ENCODE assay signal across 25 cellular contexts in the genomic region with DNA sequence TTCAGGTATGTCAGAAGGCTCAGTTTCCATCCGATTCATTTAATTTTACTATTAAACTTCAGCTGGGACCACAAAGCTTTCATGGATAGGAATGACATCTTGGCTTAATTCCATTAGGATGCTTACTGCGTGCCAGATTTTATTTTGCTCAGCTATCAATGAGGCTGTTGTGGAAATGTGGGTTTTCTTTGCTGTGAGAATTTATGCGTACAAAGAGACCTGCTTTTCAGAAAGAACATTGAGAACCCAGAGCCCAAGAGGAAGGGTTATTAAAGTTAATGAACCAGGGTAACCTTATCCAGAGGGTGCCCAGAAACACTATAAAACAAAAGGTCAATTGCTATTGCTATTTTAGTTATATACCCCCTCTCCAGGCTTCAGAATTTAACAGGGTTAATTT.
A peak's percentile ranks its signal among the peaks of the same experiment; 100 is the strongest.
DNase-seq lines count a peak whose midpoint lies in the region; ATAC-seq, FAIRE-seq and TF ChIP-seq lines count a peak whose summit lies in the region.
"Had no signal": no experiment of that assay in that cellular context is flagged by ENCODE, and none has a peak within 500 bp of the region (broad histone marks: within the 10 kb centered on the region; RNA-seq: fewer than 3 reads in every experiment).

No MANE protein-coding gene starts in this region.

- peak; percentile 24 for DNase-seq in DMS153 (lab: John Stamatoyannopoulos, UW)
- DNase-seq in RPMI7951 (ENCODE audit: low read depth): peak; percentile 7
- DNase-seq in heart right ventricle: no peak
- DNase-seq in prostate gland (ENCODE audit: low spot score): no peak
- DNase-seq in naive thymus-derived CD4-positive, alpha-beta T cell: no peak
- DNase-seq in urothelium cell line (ENCODE audit: low spot score): no peak
- no peak for DNase-seq in trophoblast cell
- DNase-seq: activated CD4-positive, alpha-beta memory T cell treated with anti-CD3 and anti-CD28 coated beads, Interleukin-2, amount 10 ng/mL, durations not matched to agents 7 days and 5 days; activated T-cell treated with anti-CD3 and anti-CD28 coated beads, Interleukin-2, amount 50 U/mL, for 24 hours; dermis blood vessel endothelial cell; DND-41; GM23248; IMR-90; mammary epithelial cell; natural killer cell; NCI-H187; NCI-H510A; OCI-M1; posterior cingulate gyrus; T-helper 2 cell; transverse colon had no signal

- no peak overlapping the region for H4K91ac ChIP-seq in trophoblast cell (ENCODE audit: low read depth, low read length)

- ATAC-seq in heart right ventricle (peak; percentile 12 to 82 (median 42)), GM19467 (IDR thresholded peaks at IDR 0.05; ENCODE audit: unreplicated experiment) (no peak)
- ATAC-seq in naive thymus-derived CD4-positive, alpha-beta T cell: no peak
- ATAC-seq: natural killer cell, WTC11 had no signal

- H2AFZ ChIP-seq in trophoblast cell (ENCODE audit: insufficient read depth, low read length, poor library complexity): no peak overlapping the region
- H2AFZ ChIP-seq: GM23248 had no signal

- H3K14ac ChIP-seq in trophoblast cell (ENCODE audit: low read length): no peak overlapping the region

- H3K27ac ChIP-seq in heart right ventricle (peak overlapping the region in 5 of 10 donors; percentile 6 to 35 (median 14)), prostate gland (peak overlapping the region; percentile 20 to 45), trophoblast cell (ENCODE audit: low read depth, low read length) (no peak overlapping the region)
- no peak overlapping the region for H3K27ac ChIP-seq in naive thymus-derived CD4-positive, alpha-beta T cell (ENCODE audit: low read depth, low read length)
- H3K27ac ChIP-seq: GM23248, SJSA1 had no signal

- no peak overlapping the region for H3K4me3 Mint-ChIP-seq in naive thymus-derived CD4-positive, alpha-beta T cell
- H3K4me3 Mint-ChIP-seq: activated CD4-positive, alpha-beta memory T cell treated with anti-CD3 and anti-CD28 coated beads, Interleukin-2, amount 10 ng/mL, durations not matched to agents 7 days and 5 days; activated naive CD4-positive, alpha-beta T cell treated with anti-CD3 and anti-CD28 coated beads, Interleukin-2, amount 50 U/mL, for 24 hours; activated T-cell treated with anti-CD3 and anti-CD28 coated beads, Interleukin-2, amount 50 U/mL, for 24 hours; natural killer cell; WTC11 had no signal

- no peak overlapping the region for H2BK5ac ChIP-seq in trophoblast cell (ENCODE audit: low read depth, low read length, poor library complexity)

- H3K36me3 ChIP-seq in heart right ventricle: peaks cover 0 to 42% (median 13%) of the 10 kb centered on the region in 9 donors
- H3K36me3 ChIP-seq in prostate gland: no peaks in the 10 kb centered on the region
- H3K36me3 ChIP-seq in naive thymus-derived CD4-positive, alpha-beta T cell (ENCODE audit: control insufficient read depth in 2 of 3, insufficient read depth in 3 of 3, low read length in 3 of 3): peaks cover 0 to 14% (median 6%) of the 10 kb centered on the region in 3 experiments
- peaks cover 3 to 5% of the 10 kb centered on the region in 2 experiments for H3K36me3 ChIP-seq in trophoblast cell (ENCODE audit: control insufficient read depth in 1 of 2, insufficient read depth in 2 of 2, low read length in 2 of 2)

- 33 to 38% methylated on average over 3 of the region's 3 CpGs for WGBS in heart right ventricle, 2 donors
- WGBS in prostate gland: 17% methylated on average over 3 of the region's 3 CpGs
- WGBS in trophoblast cell (ENCODE audit: extremely low coverage, insufficient coverage, insufficient read length): no CpG with 5 or more reads among the region's 3 CpGs

- POLR2A ChIA-PET in naive thymus-derived CD4-positive, alpha-beta T cell (lab: Charles Lee): no interaction called here

- no peak overlapping the region for H2AK5ac ChIP-seq in trophoblast cell (ENCODE audit: low read length)

- no peaks in the 10 kb centered on the region for H3K79me1 ChIP-seq in trophoblast cell (ENCODE audit: low read length)

- H3K9me3 ChIP-seq in heart right ventricle: no peaks in the 10 kb centered on the region
- H3K9me3 ChIP-seq in prostate gland: no peaks in the 10 kb centered on the region
- no peaks in the 10 kb centered on the region for H3K9me3 ChIP-seq in naive thymus-derived CD4-positive, alpha-beta T cell (ENCODE audit: control insufficient read depth in 2 of 3, low read length in 3 of 3)
- no peaks in the 10 kb centered on the region for H3K9me3 ChIP-seq in trophoblast cell (ENCODE audit: insufficient read depth, low read depth, low read length)
- H3K9me3 ChIP-seq: SJSA1, transverse colon had no signal

- H3K4me1 ChIP-seq in heart right ventricle (peaks cover 0 to 33% (median 15%) of the 10 kb centered on the region in 9 donors), prostate gland (replicated peaks) (peaks cover 1% of the 10 kb centered on the region), trophoblast cell (ENCODE audit: control insufficient read depth in 1 of 2, insufficient read depth in 2 of 2, low read length in 2 of 2) (no peaks in the 10 kb centered on the region)
- no peaks in the 10 kb centered on the region for H3K4me1 ChIP-seq in naive thymus-derived CD4-positive, alpha-beta T cell (ENCODE audit: control insufficient read depth in 2 of 2, insufficient read depth in 2 of 2, low read length in 2 of 2)
- H3K4me1 ChIP-seq: SJSA1 had no signal

- TF ChIP-seq POLR2A in prostate gland (IDR thresholded peaks at IDR 0.05): no peak

- peaks cover 0 to 11% (median 8%) of the 10 kb centered on the region in 7 donors for H3K4me1 Mint-ChIP-seq in naive thymus-derived CD4-positive, alpha-beta T cell

- H3K9ac ChIP-seq in trophoblast cell (ENCODE audit: low read length): no peak overlapping the region
- H3K9ac ChIP-seq: GM23248 had no signal

- no peak overlapping the region for H3K27ac Mint-ChIP-seq in naive thymus-derived CD4-positive, alpha-beta T cell
- H3K27ac Mint-ChIP-seq: activated CD4-positive, alpha-beta memory T cell treated with anti-CD3 and anti-CD28 coated beads, Interleukin-2, amount 10 ng/mL, durations not matched to agents 7 days and 5 days; activated naive CD4-positive, alpha-beta T cell treated with anti-CD3 and anti-CD28 coated beads, Interleukin-2, amount 50 U/mL, for 24 hours; activated T-cell treated with anti-CD3 and anti-CD28 coated beads, Interleukin-2, amount 50 U/mL, for 24 hours; natural killer cell; WTC11 had no signal

- H2BK12ac ChIP-seq in trophoblast cell (ENCODE audit: low read length): no peak overlapping the region

- no peak for FAIRE-seq in urothelium cell line (lab: Jason Lieb, UNC)

- no peak overlapping the region for H4K8ac ChIP-seq in trophoblast cell (ENCODE audit: low read depth, low read length)

- no peaks in the 10 kb centered on the region for H3K27me3 Mint-ChIP-seq in naive thymus-derived CD4-positive, alpha-beta T cell
- H3K27me3 Mint-ChIP-seq: activated CD4-positive, alpha-beta memory T cell treated with anti-CD3 and anti-CD28 coated beads, Interleukin-2, amount 10 ng/mL, durations not matched to agents 7 days and 5 days; activated naive CD4-positive, alpha-beta T cell treated with anti-CD3 and anti-CD28 coated beads, Interleukin-2, amount 50 U/mL, for 24 hours; activated T-cell treated with anti-CD3 and anti-CD28 coated beads, Interleukin-2, amount 50 U/mL, for 24 hours had no signal

- H3K23ac ChIP-seq in trophoblast cell (ENCODE audit: low read length): no peak overlapping the region

- CTCF ChIA-PET in naive thymus-derived CD4-positive, alpha-beta T cell (lab: Charles Lee): no interaction called here

- H3K9me3 Mint-ChIP-seq in naive thymus-derived CD4-positive, alpha-beta T cell: no peaks in the 10 kb centered on the region
- H3K9me3 Mint-ChIP-seq: activated CD4-positive, alpha-beta memory T cell treated with anti-CD3 and anti-CD28 coated beads, Interleukin-2, amount 10 ng/mL, durations not matched to agents 7 days and 5 days; activated naive CD4-positive, alpha-beta T cell treated with anti-CD3 and anti-CD28 coated beads, Interleukin-2, amount 50 U/mL, for 24 hours; activated T-cell treated with anti-CD3 and anti-CD28 coated beads, Interleukin-2, amount 50 U/mL, for 24 hours; natural killer cell had no signal

- no peaks in the 10 kb centered on the region for H3K27me3 ChIP-seq in heart right ventricle
- H3K27me3 ChIP-seq in prostate gland (replicated peaks; ENCODE audit: insufficient read depth): no peaks in the 10 kb centered on the region
- no peaks in the 10 kb centered on the region for H3K27me3 ChIP-seq in naive thymus-derived CD4-positive, alpha-beta T cell (ENCODE audit: control insufficient read depth in 2 of 2, insufficient read depth in 2 of 2, low read length in 2 of 2)
- no peaks in the 10 kb centered on the region for H3K27me3 ChIP-seq in trophoblast cell (ENCODE audit: insufficient read depth, low read length)
- H3K27me3 ChIP-seq: SJSA1, transverse colon had no signal

- no peak overlapping the region for H3K18ac ChIP-seq in trophoblast cell (ENCODE audit: low read length)

- intact Hi-C loops in heart right ventricle (cut with DNase I) (loop anchor here in 8 of 10 donors (2.0 to 10.0 kb wide), 11 partner anchors 99 to 531 kb away; a partner anchor contains a TSS), prostate gland (cut with DNase I) (loop anchor here (5.0 to 10.0 kb wide), 2 partner anchors 319 to 531 kb away; no protein-coding TSS in a partner anchor)
- intact Hi-C loops in naive thymus-derived CD4-positive, alpha-beta T cell (cut with micrococcal nuclease): loop anchor here (10.0 kb wide), 2 partner anchors 241 to 531 kb away; no protein-coding TSS in a partner anchor

- H2BK120ac ChIP-seq in trophoblast cell (ENCODE audit: insufficient read depth, low read length, poor library complexity): no peak overlapping the region

- H3K4me3 ChIP-seq in heart right ventricle (no peak overlapping the region), prostate gland (no peak overlapping the region), trophoblast cell (ENCODE audit: low read depth, low read length) (no peak overlapping the region)
- no peak overlapping the region for H3K4me3 ChIP-seq in naive thymus-derived CD4-positive, alpha-beta T cell (ENCODE audit: low read length)
- H3K4me3 ChIP-seq: GM23248, SJSA1, transverse colon had no signal

- H3K4me2 ChIP-seq in trophoblast cell (ENCODE audit: low read length): no peak overlapping the region

- no peak overlapping the region for H4K12ac ChIP-seq in trophoblast cell (ENCODE audit: low read depth, low read length)

- no peak overlapping the region for H3K4ac ChIP-seq in trophoblast cell (ENCODE audit: low read depth, low read length)

- H3K36me3 Mint-ChIP-seq in naive thymus-derived CD4-positive, alpha-beta T cell: peaks cover 0 to 13% (median 11%) of the 10 kb centered on the region in 5 donors
- H3K36me3 Mint-ChIP-seq: natural killer cell had no signal

- no peaks in the 10 kb centered on the region for H3K79me2 ChIP-seq in trophoblast cell (ENCODE audit: control insufficient read depth, insufficient read depth, low read length, poor library complexity)

- TF ChIP-seq CTCF in heart right ventricle (IDR thresholded peaks at IDR 0.05): no peak
- no peak for TF ChIP-seq CTCF in prostate gland (IDR thresholded peaks at IDR 0.05)

Comparison
In these comparisons a context has a peak if more than half of its experiments do, and no peak if none do; other contexts are left out.
1. DNase-seq: peak in DMS153 (single experiment) and RPMI7951 (single experiment); none in heart right ventricle (0 of 2), prostate gland (single experiment), naive thymus-derived CD4-positive, alpha-beta T cell (0 of 9), urothelium cell line (single experiment) and trophoblast cell (0 of 2).
2. ATAC-seq: peak in heart right ventricle (8 of 8); none in naive thymus-derived CD4-positive, alpha-beta T cell (single experiment) and GM19467 (single experiment).
3. H3K27ac ChIP-seq: peak in prostate gland (2 of 2); none in naive thymus-derived CD4-positive, alpha-beta T cell (single experiment) and trophoblast cell (single experiment).